Comparison of ENCODE assay signal across 13 cellular contexts in genomic region chr18:10169064-10169562, GRCh38.
DNase-seq lines count a peak whose midpoint lies in the region; ATAC-seq and TF ChIP-seq lines count a peak whose summit lies in the region.
"Had no signal": no experiment of that assay in that cellular context is flagged by ENCODE, and none has a peak within 500 bp of the region (broad histone marks: within the 10 kb centered on the region; RNA-seq: fewer than 3 reads in every experiment).

No MANE protein-coding gene starts in this region.

- no peaks in the 10 kb centered on the region for H3K27me3 Mint-ChIP-seq in activated T-cell treated with anti-CD3 and anti-CD28 coated beads, Interleukin-2, amount 50 U/mL, for 72 hours (ENCODE audit: low read depth)

- H3K9me3 Mint-ChIP-seq in activated T-cell treated with anti-CD3 and anti-CD28 coated beads, Interleukin-2, amount 50 U/mL, for 72 hours, result no peaks in the 10 kb centered on the region
- H3K9me3 Mint-ChIP-seq: IgD-negative memory B cell had no signal

- H3K9me3 ChIP-seq in left ventricle myocardium inferior (replicated peaks), result no peaks in the 10 kb centered on the region
- H3K9me3 ChIP-seq: BLaER1 treated with 17β-estradiol and CSF1 and Interleukin-3, amounts not matched to agents 10 nM and 100 nM; tibial nerve had no signal

- no peak overlapping the region for H3K27ac Mint-ChIP-seq in activated T-cell treated with anti-CD3 and anti-CD28 coated beads, Interleukin-2, amount 50 U/mL, for 72 hours
- H3K27ac Mint-ChIP-seq: IgD-negative memory B cell had no signal

- H3K27me3 ChIP-seq in left ventricle myocardium inferior (ENCODE audit: low read depth), result no peaks in the 10 kb centered on the region
- H3K27me3 ChIP-seq: BLaER1 treated with 17β-estradiol and CSF1 and Interleukin-3, amounts not matched to agents 10 nM and 100 nM; tibial nerve had no signal

- H3K4me3 Mint-ChIP-seq in activated T-cell treated with anti-CD3 and anti-CD28 coated beads, Interleukin-2, amount 50 U/mL, for 72 hours, result no peak overlapping the region
- H3K4me3 Mint-ChIP-seq: IgD-negative memory B cell had no signal

- no peak overlapping the region for H3K4me3 ChIP-seq in left ventricle myocardium inferior
- H3K4me3 ChIP-seq: BLaER1 treated with 17β-estradiol and CSF1 and Interleukin-3, amounts not matched to agents 10 nM and 100 nM; tibial nerve had no signal

- no peaks in the 10 kb centered on the region for H3K4me1 Mint-ChIP-seq in activated T-cell treated with anti-CD3 and anti-CD28 coated beads, Interleukin-2, amount 50 U/mL, for 72 hours (ENCODE audit: low read depth)
- H3K4me1 Mint-ChIP-seq: IgD-negative memory B cell had no signal

- peaks cover 6% of the 10 kb centered on the region for H3K4me1 ChIP-seq in left ventricle myocardium inferior
- H3K4me1 ChIP-seq: tibial nerve had no signal

- ATAC-seq in activated T-cell treated with anti-CD3 and anti-CD28 coated beads, Interleukin-2, amount 50 U/mL, for 72 hours (replicated peaks in 1 of 2), result no peak

- intact Hi-C loops in left ventricle myocardium inferior (cut with micrococcal nuclease), result no loop called here

- TF ChIP-seq CTCF in left ventricle myocardium inferior (IDR thresholded peaks at IDR 0.05; ENCODE audit: borderline replicate concordance), result no peak

- peak; percentile 90 for DNase-seq in EH (ENCODE audit: low read depth)
- DNase-seq in NCI-H345 (lab: John Stamatoyannopoulos, UW), result peak; percentile 67
- peak; percentile 62 for DNase-seq in brain pericyte (ENCODE audit: low read depth, low spot score)
- peak; percentile 49 for DNase-seq in mesenteric fat pad (ENCODE audit: low spot score)
- no peak for DNase-seq in left ventricle myocardium inferior
- no peak for DNase-seq in effector CD8-positive, alpha-beta T cell (lab: John Stamatoyannopoulos, UW)
- DNase-seq in stimulated activated CD4-positive, alpha-beta T cell treated with anti-CD3 and anti-CD28 coated beads, Interleukin-2, amount 100 ng/mL, for 24 hours, result no peak
- DNase-seq in activated T-cell treated with anti-CD3 and anti-CD28 coated beads, Interleukin-2, amount 50 U/mL, for 72 hours, result no peak
- DNase-seq: activated CD4-positive, alpha-beta T cell treated with anti-CD3 and anti-CD28 coated beads, Interleukin-2, amount 50 U/mL, for 1 hour; hippocampal formation had no signal

- no peak overlapping the region for H3K27ac ChIP-seq in left ventricle myocardium inferior (replicated peaks)
- H3K27ac ChIP-seq: BLaER1 treated with 17β-estradiol and CSF1 and Interleukin-3, amounts not matched to agents 10 nM and 100 nM; tibial nerve had no signal

- no peaks in the 10 kb centered on the region for H3K36me3 ChIP-seq in left ventricle myocardium inferior
- H3K36me3 ChIP-seq: BLaER1 treated with 17β-estradiol and CSF1 and Interleukin-3, amounts not matched to agents 10 nM and 100 nM; tibial nerve had no signal

- H3K36me3 Mint-ChIP-seq in activated T-cell treated with anti-CD3 and anti-CD28 coated beads, Interleukin-2, amount 50 U/mL, for 72 hours (ENCODE audit: insufficient read depth in 2 of 2), result no peaks in the 10 kb centered on the region
- H3K36me3 Mint-ChIP-seq: IgD-negative memory B cell had no signal

Comparison
In these comparisons a context has a peak if more than half of its experiments do, and no peak if none do; other contexts are left out.
1. DNase-seq: peak in EH (single experiment), NCI-H345 (single experiment), brain pericyte (single experiment) and mesenteric fat pad (single experiment); none in left ventricle myocardium inferior (single experiment), effector CD8-positive, alpha-beta T cell (single experiment), stimulated activated CD4-positive, alpha-beta T cell treated with anti-CD3 and anti-CD28 coated beads, Interleukin-2, amount 100 ng/mL, for 24 hours (0 of 2) and activated T-cell treated with anti-CD3 and anti-CD28 coated beads, Interleukin-2, amount 50 U/mL, for 72 hours (0 of 2).